8 cellular contexts compared by ENCODE assay signal in the genomic region with DNA sequence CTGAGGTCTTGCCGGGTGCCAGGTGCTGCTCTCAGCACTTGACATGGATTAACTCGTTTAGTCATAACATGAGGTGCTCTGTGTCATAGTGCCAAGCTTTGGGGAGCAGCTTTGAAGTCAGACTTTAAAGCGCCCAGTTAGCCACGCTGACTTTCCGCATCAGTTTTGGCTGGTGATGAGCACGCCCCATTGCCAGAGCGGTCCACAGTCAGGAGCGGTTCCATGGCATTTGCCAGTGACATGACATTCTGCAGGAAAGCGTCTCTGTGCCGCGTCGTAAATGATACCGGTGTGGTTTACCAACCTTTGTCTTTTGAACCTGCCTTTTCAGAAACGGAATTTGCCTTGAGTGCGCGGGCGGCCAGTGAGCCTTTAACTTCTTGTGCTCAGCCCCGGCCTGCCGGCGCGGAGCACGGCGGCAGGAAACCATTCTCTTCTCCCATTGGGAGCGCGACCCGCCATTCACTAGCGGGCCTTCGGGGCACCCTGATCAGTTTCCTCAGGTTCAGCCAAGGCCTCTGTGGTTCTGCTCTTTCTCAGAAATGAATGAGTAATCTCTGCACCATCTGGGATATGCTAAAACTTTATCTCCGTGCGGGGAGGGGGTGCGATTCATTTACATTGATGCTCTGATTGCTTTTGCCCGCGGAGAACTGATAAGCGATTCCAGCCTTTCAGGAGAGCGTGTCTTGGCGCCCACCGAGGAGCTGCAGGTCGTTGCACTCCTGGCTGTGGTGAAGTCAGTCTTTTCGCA. TPM values are rescaled to one million over a fixed set of nuclear protein-coding genes. Genes with fewer than 3 reads are reported as not detected.
A peak's percentile ranks its signal among the peaks of the same experiment; 100 is the strongest.
DNase-seq lines count a peak whose midpoint lies in the region; ATAC-seq and TF ChIP-seq lines count a peak whose summit lies in the region.

No MANE protein-coding gene starts in this region.

- H3K27me3 ChIP-seq in upper lobe of right lung = peaks cover 10% of the 10 kb centered on the region

- no peak overlapping the region for H3K4me3 Mint-ChIP-seq in activated T-helper 2 cell treated with anti-CD3 and anti-CD28 coated beads, Interferon-gamma antibody, Interleukin-2, Interleukin-4, amounts not matched to agents 10 μg/mL and 5 μg/mL and 100 μg/mL, durations not matched to agents 14 hours and 24 hours and 36 hours (ENCODE audit: low read depth)
- no peak overlapping the region for H3K4me3 Mint-ChIP-seq in osteocyte (ENCODE audit: unreplicated experiment)

- ATAC-seq in GM18907 (IDR thresholded peaks at IDR 0.05; ENCODE audit: unreplicated experiment) = peak; percentile 84
- peak; percentile 74 for ATAC-seq in upper lobe of right lung

- no peak overlapping the region for H3K27ac ChIP-seq in upper lobe of right lung

- DNase-seq in KBM-7 (peak; percentile 16), foreskin fibroblast (peak; percentile 91 to 93), nucleus accumbens (lab: John Stamatoyannopoulos, UW) (peak in 32 of 56 donors; percentile 1 to 32 (median 14)), upper lobe of right lung (peak; percentile 72), osteocyte (ENCODE audit: extremely low spot score, unreplicated experiment) (no peak), NCI-H446 (lab: John Stamatoyannopoulos, UW) (no peak)
- peak; percentile 38 for DNase-seq in activated T-helper 2 cell treated with anti-CD3 and anti-CD28 coated beads, Interferon-gamma antibody, Interleukin-2, Interleukin-4, amounts not matched to agents 10 μg/mL and 5 μg/mL and 100 μg/mL, durations not matched to agents 14 hours and 24 hours and 36 hours (ENCODE audit: low spot score)

- H3K9me3 Mint-ChIP-seq in activated T-helper 2 cell treated with anti-CD3 and anti-CD28 coated beads, Interferon-gamma antibody, Interleukin-2, Interleukin-4, amounts not matched to agents 10 μg/mL and 5 μg/mL and 100 μg/mL, durations not matched to agents 14 hours and 24 hours and 36 hours = no peaks in the 10 kb centered on the region
- no peaks in the 10 kb centered on the region for H3K9me3 Mint-ChIP-seq in osteocyte (ENCODE audit: unreplicated experiment)

- peak overlapping the region; percentile 41 for H3K27ac Mint-ChIP-seq in activated T-helper 2 cell treated with anti-CD3 and anti-CD28 coated beads, Interferon-gamma antibody, Interleukin-2, Interleukin-4, amounts not matched to agents 10 μg/mL and 5 μg/mL and 100 μg/mL, durations not matched to agents 14 hours and 24 hours and 36 hours
- no peak overlapping the region for H3K27ac Mint-ChIP-seq in osteocyte (ENCODE audit: unreplicated experiment)

- peaks cover 38% of the 10 kb centered on the region for H3K27me3 Mint-ChIP-seq in activated T-helper 2 cell treated with anti-CD3 and anti-CD28 coated beads, Interferon-gamma antibody, Interleukin-2, Interleukin-4, amounts not matched to agents 10 μg/mL and 5 μg/mL and 100 μg/mL, durations not matched to agents 14 hours and 24 hours and 36 hours (ENCODE audit: low read depth)
- peaks cover 3% of the 10 kb centered on the region for H3K27me3 Mint-ChIP-seq in osteocyte (ENCODE audit: unreplicated experiment)

- no peaks in the 10 kb centered on the region for H3K4me1 ChIP-seq in upper lobe of right lung

- H3K36me3 ChIP-seq in upper lobe of right lung = no peaks in the 10 kb centered on the region

- H3K36me3 Mint-ChIP-seq in activated T-helper 2 cell treated with anti-CD3 and anti-CD28 coated beads, Interferon-gamma antibody, Interleukin-2, Interleukin-4, amounts not matched to agents 10 μg/mL and 5 μg/mL and 100 μg/mL, durations not matched to agents 14 hours and 24 hours and 36 hours (ENCODE audit: low read depth) = no peaks in the 10 kb centered on the region
- no peaks in the 10 kb centered on the region for H3K36me3 Mint-ChIP-seq in osteocyte (ENCODE audit: unreplicated experiment)

- TF ChIP-seq CTCF in foreskin fibroblast (IDR thresholded peaks at IDR 0.05; ENCODE audit: low read depth, low read length) (no peak), upper lobe of right lung (IDR thresholded peaks at IDR 0.05) (no peak), osteocyte (IDR thresholded peaks at IDR 0.05) (no peak)

- H3K4me1 Mint-ChIP-seq in activated T-helper 2 cell treated with anti-CD3 and anti-CD28 coated beads, Interferon-gamma antibody, Interleukin-2, Interleukin-4, amounts not matched to agents 10 μg/mL and 5 μg/mL and 100 μg/mL, durations not matched to agents 14 hours and 24 hours and 36 hours (ENCODE audit: low read depth) = peaks cover 1% of the 10 kb centered on the region
- no peaks in the 10 kb centered on the region for H3K4me1 Mint-ChIP-seq in osteocyte (ENCODE audit: unreplicated experiment)

- no peaks in the 10 kb centered on the region for H3K9me3 ChIP-seq in upper lobe of right lung

- H3K4me3 ChIP-seq in foreskin fibroblast (ENCODE audit: low read depth in 1 of 2, low read length in 2 of 2) (peak overlapping the region; percentile 26 to 47), upper lobe of right lung (peak overlapping the region; percentile 32)

- intact Hi-C loops in activated T-helper 2 cell treated with anti-CD3 and anti-CD28 coated beads, Interferon-gamma antibody, Interleukin-2, Interleukin-4, amounts not matched to agents 10 μg/mL and 5 μg/mL and 100 μg/mL, durations not matched to agents 14 hours and 24 hours and 36 hours (cut with micrococcal nuclease) = no loop called here
- intact Hi-C loops in upper lobe of right lung (cut with DNase I) = no loop called here

- in situ Hi-C loops in KBM-7 (cut with MboI; ENCODE audit: low pct_unique_long_range_greater_than_20kb, low sequenced_read_pairs) = no loop called here

RNA-seq across cellular contexts. Expression of a gene that starts 1.7 kb away (rescaled TPM):
- not detected in 2 replicates for total RNA-seq in activated T-helper 2 cell treated with anti-CD3 and anti-CD28 coated beads, Interferon-gamma antibody, Interleukin-2, Interleukin-4, amounts not matched to agents 10 μg/mL and 5 μg/mL and 100 μg/mL, durations not matched to agents 14 hours and 24 hours and 36 hours
- total RNA-seq in upper lobe of right lung (not detected), osteocyte (not detected in 2 replicates)

Comparison
In these comparisons a context has a peak if more than half of its experiments do, and no peak if none do; other contexts are left out.
1. DNase-seq: peak in KBM-7 (single experiment), activated T-helper 2 cell treated with anti-CD3 and anti-CD28 coated beads, Interferon-gamma antibody, Interleukin-2, Interleukin-4, amounts not matched to agents 10 μg/mL and 5 μg/mL and 100 μg/mL, durations not matched to agents 14 hours and 24 hours and 36 hours (single experiment), foreskin fibroblast (2 of 2), nucleus accumbens (32 of 56) and upper lobe of right lung (single experiment); none in osteocyte (single experiment) and NCI-H446 (0 of 2).